12 cellular contexts compared by ENCODE assay signal in genomic region chr1:63190171-63190570, GRCh38.
A peak's percentile ranks its signal among the peaks of the same experiment; 100 is the strongest.
DNase-seq lines count a peak whose midpoint lies in the region; TF ChIP-seq lines count a peak whose summit lies in the region.
"Had no signal": no experiment of that assay in that cellular context is flagged by ENCODE, and none has a peak within 500 bp of the region (broad histone marks: within the 10 kb centered on the region; RNA-seq: fewer than 3 reads in every experiment).

No MANE protein-coding gene starts in this region.

- no peaks in the 10 kb centered on the region for H3K36me3 ChIP-seq in HUES64 (ENCODE audit: insufficient read depth, low read length)
- no peaks in the 10 kb centered on the region for H3K36me3 ChIP-seq in iPS-18a (ENCODE audit: control insufficient read depth, low read depth, low read length)
- no peaks in the 10 kb centered on the region for H3K36me3 ChIP-seq in vagina
- H3K36me3 ChIP-seq: BLaER1 treated with 17β-estradiol and CSF1 and Interleukin-3, amounts not matched to agents 10 nM and 100 nM had no signal

- H3K27ac Mint-ChIP-seq in activated CD4-positive, alpha-beta T cell treated with anti-CD3 and anti-CD28 coated beads, Interleukin-2, amount 10 ng/mL, durations not matched to agents 24 days and 14 days, result no peak overlapping the region
- H3K27ac Mint-ChIP-seq in glutamatergic neuron (ENCODE audit: unreplicated experiment), result no peak overlapping the region
- H3K27ac Mint-ChIP-seq: CD4-positive, CD25-positive, alpha-beta regulatory T cell had no signal

- WGBS in HUES64, result 42% methylated on average over 2 of the region's 2 CpGs

- no peak for TF ChIP-seq POLR2A in vagina (IDR thresholded peaks at IDR 0.05)

- H3K27ac ChIP-seq in HUES64 (ENCODE audit: low read depth, low read length) (peak overlapping the region; percentile 79), iPS-18a (ENCODE audit: low read length) (no peak overlapping the region), vagina (no peak overlapping the region)
- H3K27ac ChIP-seq: BLaER1 treated with 17β-estradiol and CSF1 and Interleukin-3, amounts not matched to agents 10 nM and 100 nM had no signal

- H3K4me3 Mint-ChIP-seq in activated CD4-positive, alpha-beta T cell treated with anti-CD3 and anti-CD28 coated beads, Interleukin-2, amount 10 ng/mL, durations not matched to agents 24 days and 14 days, result no peak overlapping the region
- H3K4me3 Mint-ChIP-seq in glutamatergic neuron (ENCODE audit: unreplicated experiment), result no peak overlapping the region
- H3K4me3 Mint-ChIP-seq: CD4-positive, CD25-positive, alpha-beta regulatory T cell had no signal

- H3K27me3 Mint-ChIP-seq in activated CD4-positive, alpha-beta T cell treated with anti-CD3 and anti-CD28 coated beads, Interleukin-2, amount 10 ng/mL, durations not matched to agents 24 days and 14 days, result no peaks in the 10 kb centered on the region
- H3K27me3 Mint-ChIP-seq in glutamatergic neuron (ENCODE audit: unreplicated experiment), result no peaks in the 10 kb centered on the region
- H3K27me3 Mint-ChIP-seq: CD4-positive, CD25-positive, alpha-beta regulatory T cell had no signal

- no peaks in the 10 kb centered on the region; the same call in 1 of the 2 replicates for H3K27me3 ChIP-seq in HUES64 (ENCODE audit: insufficient read depth, low read length)
- H3K27me3 ChIP-seq in iPS-18a (ENCODE audit: control insufficient read depth, insufficient read depth, low read length), result peaks cover 3% of the 10 kb centered on the region
- no peaks in the 10 kb centered on the region for H3K27me3 ChIP-seq in vagina
- H3K27me3 ChIP-seq: BLaER1 treated with 17β-estradiol and CSF1 and Interleukin-3, amounts not matched to agents 10 nM and 100 nM had no signal

- H3K4me3 ChIP-seq in HUES64 (ENCODE audit: low read length) (no peak overlapping the region), iPS-18a (ENCODE audit: low read length) (peak overlapping the region; percentile 11), vagina (no peak overlapping the region)
- H3K4me3 ChIP-seq: BLaER1 treated with 17β-estradiol and CSF1 and Interleukin-3, amounts not matched to agents 10 nM and 100 nM had no signal

- no peak for TF ChIP-seq CTCF in vagina (IDR thresholded peaks at IDR 0.05)
- TF ChIP-seq CTCF in glutamatergic neuron (IDR thresholded peaks at IDR 0.05; ENCODE audit: partially characterized antibody, unreplicated experiment), result no peak

- no peaks in the 10 kb centered on the region for H3K36me3 Mint-ChIP-seq in activated CD4-positive, alpha-beta T cell treated with anti-CD3 and anti-CD28 coated beads, Interleukin-2, amount 10 ng/mL, durations not matched to agents 24 days and 14 days (ENCODE audit: low read depth)
- no peaks in the 10 kb centered on the region for H3K36me3 Mint-ChIP-seq in glutamatergic neuron (ENCODE audit: unreplicated experiment)
- H3K36me3 Mint-ChIP-seq: CD4-positive, CD25-positive, alpha-beta regulatory T cell had no signal

- intact Hi-C loops in activated CD4-positive, alpha-beta T cell treated with anti-CD3 and anti-CD28 coated beads, Interleukin-2, amount 10 ng/mL, durations not matched to agents 24 days and 14 days (cut with micrococcal nuclease), result no loop called here
- intact Hi-C loops in vagina (cut with DNase I), result no loop called here

- no peaks in the 10 kb centered on the region for H3K4me1 Mint-ChIP-seq in activated CD4-positive, alpha-beta T cell treated with anti-CD3 and anti-CD28 coated beads, Interleukin-2, amount 10 ng/mL, durations not matched to agents 24 days and 14 days
- no peaks in the 10 kb centered on the region for H3K4me1 Mint-ChIP-seq in glutamatergic neuron (ENCODE audit: low read depth, unreplicated experiment)
- H3K4me1 Mint-ChIP-seq: CD4-positive, CD25-positive, alpha-beta regulatory T cell had no signal

- H3K9me3 ChIP-seq in HUES64 (ENCODE audit: insufficient read depth, low read depth, low read length) (no peaks in the 10 kb centered on the region), iPS-18a (ENCODE audit: control insufficient read depth, low read depth, low read length) (no peaks in the 10 kb centered on the region), vagina (no peaks in the 10 kb centered on the region)
- H3K9me3 ChIP-seq: BLaER1 treated with 17β-estradiol and CSF1 and Interleukin-3, amounts not matched to agents 10 nM and 100 nM had no signal

- H3K9me3 Mint-ChIP-seq in activated CD4-positive, alpha-beta T cell treated with anti-CD3 and anti-CD28 coated beads, Interleukin-2, amount 10 ng/mL, durations not matched to agents 24 days and 14 days, result no peaks in the 10 kb centered on the region
- H3K9me3 Mint-ChIP-seq in glutamatergic neuron (ENCODE audit: unreplicated experiment), result no peaks in the 10 kb centered on the region

- peak; percentile 34 for DNase-seq in activated CD4-positive, alpha-beta T cell treated with anti-CD3 and anti-CD28 coated beads, Interleukin-2, amount 10 ng/mL, durations not matched to agents 24 days and 14 days
- no peak for DNase-seq in activated CD4-positive, alpha-beta T cell treated with anti-CD3 and anti-CD28 coated beads, Interleukin-2, amount 50 U/mL, for 48 hours
- DNase-seq in vagina (ENCODE audit: extremely low spot score in 2 of 2) (no peak), occipital lobe (lab: John Stamatoyannopoulos, UW) (no peak), glutamatergic neuron (no peak)
- DNase-seq: CD4-positive, CD25-positive, alpha-beta regulatory T cell; DMS 273 treated with DMSO at 0.1 percent for 48 hours; DMS79 treated with DMSO at 0.1 percent for 48 hours; GDM1 had no signal

- H3K4me1 ChIP-seq in HUES64 (ENCODE audit: insufficient read depth, low read length) (peaks cover 42% of the 10 kb centered on the region), iPS-18a (ENCODE audit: control insufficient read depth, low read depth, low read length) (peaks cover 36% of the 10 kb centered on the region), vagina (no peaks in the 10 kb centered on the region)
- H3K4me1 ChIP-seq: BLaER1 treated with 17β-estradiol and CSF1 and Interleukin-3, amounts not matched to agents 10 nM and 100 nM had no signal

- H3K9ac ChIP-seq in HUES64 (ENCODE audit: low read depth, low read length) (no peak overlapping the region), iPS-18a (ENCODE audit: low read length) (peak overlapping the region; percentile 10)
- H3K9ac ChIP-seq: BLaER1 treated with 17β-estradiol and CSF1 and Interleukin-3, amounts not matched to agents 10 nM and 100 nM had no signal
